Comparison of ENCODE assay signal across 8 cellular contexts in the genomic region with DNA sequence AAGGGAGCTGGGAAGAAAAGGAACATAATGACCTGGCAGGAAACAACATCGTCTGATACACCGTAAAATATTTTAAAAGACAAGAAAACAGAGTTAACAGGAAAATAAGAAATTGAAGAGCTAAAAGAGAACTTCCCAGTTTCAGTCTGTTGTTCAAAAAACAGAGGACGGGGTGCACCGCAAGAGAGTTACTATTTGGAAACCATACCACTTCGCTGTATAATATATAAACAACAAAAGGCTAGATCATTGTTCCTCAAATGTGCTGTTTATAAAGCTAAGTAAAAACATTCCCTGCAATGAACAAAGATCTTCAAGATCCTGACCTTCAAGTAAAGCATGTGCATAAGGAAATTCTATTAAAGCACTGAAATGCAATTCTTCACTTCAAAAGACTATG. TPM values are rescaled to one million over a fixed set of nuclear protein-coding genes. Genes with fewer than 3 reads are reported as not detected.
DNase-seq lines count a peak whose midpoint lies in the region; ATAC-seq and TF ChIP-seq lines count a peak whose summit lies in the region.

No MANE protein-coding gene starts in this region.

- H3K36me3 Mint-ChIP-seq in progenitor cell of endocrine pancreas (ENCODE audit: insufficient read depth): no peaks in the 10 kb centered on the region

- H3F3A ChIP-seq in OCI-LY1 (ENCODE audit: insufficient read depth, low read length): no peaks in the 10 kb centered on the region

- H3K79me2 ChIP-seq in OCI-LY1 (ENCODE audit: insufficient read depth, low read length): peaks cover 67% of the 10 kb centered on the region

- DNase-seq in epithelial cell of prostate (ENCODE audit: low read depth, low spot score) (no peak), progenitor cell of endocrine pancreas (ENCODE audit: low spot score, unreplicated experiment) (no peak), SHP77 (lab: John Stamatoyannopoulos, UW) (no peak), HEK293T (ENCODE audit: extremely low spot score) (no peak)

- no peaks in the 10 kb centered on the region for H3K9me3 Mint-ChIP-seq in progenitor cell of endocrine pancreas (ENCODE audit: low read depth)

- H3K4me1 Mint-ChIP-seq in progenitor cell of endocrine pancreas (ENCODE audit: low read depth): peaks cover 16% of the 10 kb centered on the region

- no peak for ATAC-seq in esophagus mucosa
- ATAC-seq in GM19397 (IDR thresholded peaks at IDR 0.05; ENCODE audit: unreplicated experiment): no peak

- H3K4me3 ChIP-seq in GM08714 (ENCODE audit: low read length) (peak overlapping the region; percentile 72), OCI-LY1 (ENCODE audit: low read depth, low read length, poor library complexity, severe bottlenecking) (peak overlapping the region; percentile 81)

- no peak overlapping the region for H2AFZ ChIP-seq in OCI-LY1 (ENCODE audit: low read length)

- no peaks in the 10 kb centered on the region for H3K27me3 ChIP-seq in OCI-LY1 (ENCODE audit: insufficient read depth, low read length)

- no peaks in the 10 kb centered on the region for H3K27me3 Mint-ChIP-seq in progenitor cell of endocrine pancreas

- no peak for TF ChIP-seq CTCF in OCI-LY1 (IDR thresholded peaks at IDR 0.05; ENCODE audit: low read length)
- TF ChIP-seq CTCF in progenitor cell of endocrine pancreas (IDR thresholded peaks at IDR 0.05; ENCODE audit: unreplicated experiment): no peak

- CTCF ChIA-PET in HEK293T (lab: Yijun Ruan, JAX): interaction anchor here (0.7 to 1.0 kb wide), 2 partner anchors 42 to 92 kb away, joined by 3 to 4 read pairs; a partner anchor contains a TSS

- H3K27ac ChIP-seq in OCI-LY1 (ENCODE audit: low read depth, low read length, poor library complexity, severe bottlenecking) (peak overlapping the region; percentile 91), epithelial cell of prostate (peak overlapping the region; percentile 93)

- peaks cover 11% of the 10 kb centered on the region for H4K20me1 ChIP-seq in OCI-LY1 (ENCODE audit: insufficient read depth, low read length)

- H3K9me3 ChIP-seq in OCI-LY1 (ENCODE audit: low read length): no peaks in the 10 kb centered on the region

- H3K4me1 ChIP-seq in OCI-LY1 (ENCODE audit: insufficient read depth, low read length, severe bottlenecking): peaks cover 63% of the 10 kb centered on the region

- peaks cover 22% of the 10 kb centered on the region; the same call in 1 of the 2 replicates for H3K36me3 ChIP-seq in OCI-LY1 (ENCODE audit: insufficient read depth, low read length)

- H3K4me2 ChIP-seq in OCI-LY1 (ENCODE audit: low read length): peak overlapping the region; percentile 76

- H3K9me2 ChIP-seq in OCI-LY1 (ENCODE audit: low read depth, low read length): no peaks in the 10 kb centered on the region

- H3K4me3 Mint-ChIP-seq in progenitor cell of endocrine pancreas (ENCODE audit: low read depth): peak overlapping the region; percentile 96

- peak overlapping the region; percentile 94 for H3K9ac ChIP-seq in OCI-LY1 (ENCODE audit: low read length)

- POLR2A ChIA-PET in HEK293T (lab: Yijun Ruan, JAX): no interaction called here

- peak overlapping the region; percentile 96 for H3K27ac Mint-ChIP-seq in progenitor cell of endocrine pancreas

TF ChIP-seq in HEK293T, 16 proteins besides CTCF, POLR2A, EP300 and RAD21:
- TF ChIP-seq HDGF (IDR thresholded peaks at IDR 0.05; ENCODE audit: borderline replicate concordance): no peak
- TF ChIP-seq FOXA1 (IDR thresholded peaks at IDR 0.05): no peak
- TF ChIP-seq, protein P1, sequence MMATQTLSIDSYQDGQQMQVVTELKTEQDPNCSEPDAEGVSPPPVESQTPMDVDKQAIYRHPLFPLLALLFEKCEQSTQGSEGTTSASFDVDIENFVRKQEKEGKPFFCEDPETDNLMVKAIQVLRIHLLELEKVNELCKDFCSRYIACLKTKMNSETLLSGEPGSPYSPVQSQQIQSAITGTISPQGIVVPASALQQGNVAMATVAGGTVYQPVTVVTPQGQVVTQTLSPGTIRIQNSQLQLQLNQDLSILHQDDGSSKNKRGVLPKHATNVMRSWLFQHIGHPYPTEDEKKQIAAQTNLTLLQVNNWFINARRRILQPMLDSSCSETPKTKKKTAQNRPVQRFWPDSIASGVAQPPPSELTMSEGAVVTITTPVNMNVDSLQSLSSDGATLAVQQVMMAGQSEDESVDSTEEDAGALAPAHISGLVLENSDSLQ (IDR thresholded peaks at IDR 0.05): no peak
- no peak for TF ChIP-seq ZNF384 (IDR thresholded peaks at IDR 0.05)
- TF ChIP-seq FOXK2 (IDR thresholded peaks at IDR 0.05): no peak
- no peak for TF ChIP-seq L3MBTL2 (conservative IDR thresholded peaks at IDR 0.05)
- TF ChIP-seq NFRKB (IDR thresholded peaks at IDR 0.05): no peak; the same call in 1 of the 2 replicates
- TF ChIP-seq SP1 (IDR thresholded peaks at IDR 0.05): no peak
- TF ChIP-seq ARNT (IDR thresholded peaks at IDR 0.05): no peak

RNA-seq across cellular contexts. Expression of a gene that starts 2.1 kb away (rescaled TPM):
- 44.1 and 48.5 TPM in 2 replicates for total RNA-seq in progenitor cell of endocrine pancreas
- total RNA-seq in esophagus mucosa: 40.8 TPM
